13 cellular contexts compared by ENCODE assay signal in genomic region chr1:27133158-27133557, GRCh38.
"Had no signal": no experiment of that assay in that cellular context is flagged by ENCODE, and none has a peak within 500 bp of the region (broad histone marks: within the 10 kb centered on the region; RNA-seq: fewer than 3 reads in every experiment).

No MANE protein-coding gene starts in this region.

- H3K4me3 ChIP-seq: cardiac muscle cell, esophagus squamous epithelium, neural progenitor cell, pancreas, smooth muscle cell had no signal

- H2AFZ ChIP-seq: neural progenitor cell had no signal

- H3K27ac ChIP-seq: cardiac muscle cell, neural progenitor cell, pancreas had no signal

- H3K9ac ChIP-seq: neural progenitor cell had no signal

- ATAC-seq: activated CD4-positive, alpha-beta T cell treated with anti-CD3 and anti-CD28 coated beads for 36 hours; pancreas had no signal

- H3K36me3 ChIP-seq: cardiac muscle cell, neural progenitor cell, pancreas had no signal

- H3K27ac Mint-ChIP-seq: activated CD4-positive, alpha-beta T cell treated with anti-CD3 and anti-CD28 coated beads for 36 hours; activated T-helper 1 cell treated with anti-CD3 and anti-CD28 coated beads, Interleukin-12 subunit alpha, Interleukin-12 subunit beta, Interleukin-2, Interleukin-4 antibody, amounts not matched to agents 30 ng/mL and 10 ng/mL and 1 ng/mL, durations not matched to agents 14 hours and 24 hours and 36 hours; neural progenitor cell had no signal

- H3K4me3 Mint-ChIP-seq: activated CD4-positive, alpha-beta T cell treated with anti-CD3 and anti-CD28 coated beads for 36 hours; activated T-helper 1 cell treated with anti-CD3 and anti-CD28 coated beads, Interleukin-12 subunit alpha, Interleukin-12 subunit beta, Interleukin-2, Interleukin-4 antibody, amounts not matched to agents 30 ng/mL and 10 ng/mL and 1 ng/mL, durations not matched to agents 14 hours and 24 hours and 36 hours; neural progenitor cell had no signal

- H3K9me3 ChIP-seq: esophagus squamous epithelium, pancreas had no signal

- H3K4me2 ChIP-seq: neural progenitor cell had no signal

- H3K27me3 ChIP-seq: cardiac muscle cell, esophagus squamous epithelium, neural progenitor cell, pancreas had no signal

- H3K27me3 Mint-ChIP-seq: activated CD4-positive, alpha-beta T cell treated with anti-CD3 and anti-CD28 coated beads for 36 hours had no signal

- DNase-seq: activated CD4-positive, alpha-beta T cell treated with anti-CD3 and anti-CD28 coated beads for 36 hours; activated naive CD4-positive, alpha-beta T cell; esophagus squamous epithelium; foreskin fibroblast; head of caudate nucleus; pancreas; stimulated activated naive CD4-positive, alpha-beta T cell; SW 1271; T1000 had no signal

- H3K9me3 Mint-ChIP-seq: activated T-helper 1 cell treated with anti-CD3 and anti-CD28 coated beads, Interleukin-12 subunit alpha, Interleukin-12 subunit beta, Interleukin-2, Interleukin-4 antibody, amounts not matched to agents 30 ng/mL and 10 ng/mL and 1 ng/mL, durations not matched to agents 14 hours and 24 hours and 36 hours; neural progenitor cell had no signal
